ENCODE assay signal across 8 cellular contexts in the genomic region with DNA sequence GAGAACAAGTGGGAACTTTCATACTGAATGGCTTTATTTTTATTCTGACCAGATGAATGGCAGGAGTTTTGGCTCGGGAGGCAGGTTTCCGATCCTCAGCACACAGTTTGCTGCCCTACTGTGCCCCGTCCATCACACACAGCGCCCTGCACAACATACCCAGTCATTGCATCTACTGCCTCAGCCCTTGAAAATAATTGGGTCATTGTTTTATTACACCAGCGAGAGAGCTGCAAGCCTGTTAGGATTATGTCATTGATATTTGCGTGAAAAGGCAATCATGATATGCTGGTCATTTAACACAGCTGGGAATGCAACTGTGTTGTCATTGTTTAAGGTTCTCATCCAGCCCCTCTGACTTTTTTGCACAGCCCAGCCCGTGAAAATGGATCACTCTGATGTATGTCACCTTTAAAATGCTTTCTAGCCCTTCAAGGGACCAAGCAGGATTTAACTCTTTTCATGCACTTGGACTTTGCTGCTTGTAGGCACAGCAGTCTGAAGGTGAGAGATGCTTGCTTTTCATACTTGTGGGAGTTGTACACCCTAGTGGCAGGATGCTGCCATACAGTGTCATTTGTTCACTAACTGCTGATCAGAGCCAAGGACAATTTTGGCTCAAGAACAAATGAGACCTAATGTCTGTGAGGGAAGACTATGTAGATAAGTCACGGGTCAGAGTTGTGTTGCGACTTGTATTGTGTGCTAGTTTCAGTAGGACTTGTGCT.
DNase-seq lines count a peak whose midpoint lies in the region; ATAC-seq and TF ChIP-seq lines count a peak whose summit lies in the region.

No MANE protein-coding gene starts in this region.

- H3K9me3 Mint-ChIP-seq in Caco-2 (ENCODE audit: unreplicated experiment), result no peaks in the 10 kb centered on the region
- no peaks in the 10 kb centered on the region for H3K9me3 Mint-ChIP-seq in glutamatergic neuron (ENCODE audit: unreplicated experiment)

- H3K4me1 Mint-ChIP-seq in Caco-2 (ENCODE audit: low read depth, unreplicated experiment) (no peaks in the 10 kb centered on the region), glutamatergic neuron (ENCODE audit: low read depth, unreplicated experiment) (peaks cover 13% of the 10 kb centered on the region)

- intact Hi-C loops in Caco-2 (cut with micrococcal nuclease; ENCODE audit: unreplicated experiment) (no loop called here), esophagus muscularis mucosa (cut with DNase I) (no loop called here)

- no TSS peak for BruUV-seq in Caco-2 (replicated peaks; lab: Mats Ljungman, UMichigan)

- ATAC-seq in GM21526 (IDR thresholded peaks at IDR 0.05; ENCODE audit: low FRiP score, unreplicated experiment) (peak; percentile 66), GM21423 (IDR thresholded peaks at IDR 0.05; ENCODE audit: unreplicated experiment) (no peak)

- H3K36me3 Mint-ChIP-seq in Caco-2 (ENCODE audit: insufficient read depth, unreplicated experiment), result no peaks in the 10 kb centered on the region
- H3K36me3 Mint-ChIP-seq in glutamatergic neuron (ENCODE audit: unreplicated experiment), result no peaks in the 10 kb centered on the region

- H3K27me3 ChIP-seq in Caco-2 (replicated peaks; ENCODE audit: control insufficient read depth, insufficient read depth, low read length), result no peaks in the 10 kb centered on the region
- H3K27me3 ChIP-seq in esophagus muscularis mucosa, result peaks cover 0 to 5% (median 0%) of the 10 kb centered on the region in 4 donors

- TF ChIP-seq POLR2A in esophagus muscularis mucosa (IDR thresholded peaks at IDR 0.05; ENCODE audit: low read depth), result no peak

- H3K9me3 ChIP-seq in Caco-2 (no peaks in the 10 kb centered on the region), esophagus muscularis mucosa (no peaks in the 10 kb centered on the region)

- WGBS in esophagus muscularis mucosa, result 48% methylated on average over 9 of the region's 9 CpGs

- DNase-seq in Caco-2 (no peak), RPMI7951 (ENCODE audit: low read depth) (peak; percentile 40), glutamatergic neuron (no peak), esophagus muscularis mucosa (ENCODE audit: extremely low spot score) (no peak), NCI-H1048 (lab: John Stamatoyannopoulos, UW) (no peak)
- no peak for DNase-seq in activated CD8-positive, alpha-beta memory T cell treated with anti-CD3 and anti-CD28 coated beads for 24 hours

- H3K27me3 Mint-ChIP-seq in Caco-2 (ENCODE audit: insufficient read depth, unreplicated experiment), result no peaks in the 10 kb centered on the region
- H3K27me3 Mint-ChIP-seq in glutamatergic neuron (ENCODE audit: unreplicated experiment), result no peaks in the 10 kb centered on the region

- H3K36me3 ChIP-seq in Caco-2 (ENCODE audit: control insufficient read depth, insufficient read depth, low read length) (no peaks in the 10 kb centered on the region), esophagus muscularis mucosa (no peaks in the 10 kb centered on the region)

- H3K4me3 ChIP-seq in Caco-2 (ENCODE audit: low read depth, low read length) (no peak overlapping the region), esophagus muscularis mucosa (no peak overlapping the region)

- POLR2A ChIA-PET in Caco-2 (lab: Charles Lee), result no interaction called here

- peak; percentile 26 to 46 for TF ChIP-seq CTCF in Caco-2 (IDR thresholded peaks at IDR 0.05; ENCODE audit: insufficient read depth in 1 of 2, low read depth in 1 of 2, low read length in 1 of 2, severe bottlenecking in 1 of 2, unreplicated experiment in 1 of 2)
- TF ChIP-seq CTCF in glutamatergic neuron (IDR thresholded peaks at IDR 0.05; ENCODE audit: partially characterized antibody, unreplicated experiment), result peak; percentile 57
- TF ChIP-seq CTCF in esophagus muscularis mucosa (IDR thresholded peaks at IDR 0.05), result no peak

- no peak overlapping the region for H3K27ac Mint-ChIP-seq in Caco-2 (ENCODE audit: unreplicated experiment)
- H3K27ac Mint-ChIP-seq in glutamatergic neuron (ENCODE audit: unreplicated experiment), result no peak overlapping the region

- no peak for TF ChIP-seq EP300 in esophagus muscularis mucosa (IDR thresholded peaks at IDR 0.05)

- no peak overlapping the region for H3K4me3 Mint-ChIP-seq in Caco-2 (ENCODE audit: unreplicated experiment)
- H3K4me3 Mint-ChIP-seq in glutamatergic neuron (ENCODE audit: unreplicated experiment), result no peak overlapping the region

- H3K4me1 ChIP-seq in Caco-2 (no peaks in the 10 kb centered on the region), esophagus muscularis mucosa (no peaks in the 10 kb centered on the region)

- CTCF ChIA-PET in Caco-2 (lab: Charles Lee), result no interaction called here

- H3K27ac ChIP-seq in esophagus muscularis mucosa (replicated peaks in 1 of 4), result no peak overlapping the region

Comparison
In these comparisons a context has a peak if more than half of its experiments do, and no peak if none do; other contexts are left out.
1. CTCF ChIP-seq: peak in Caco-2 (2 of 2) and glutamatergic neuron (single experiment); none in esophagus muscularis mucosa (0 of 3).